8 cellular contexts compared by ENCODE assay signal in genomic region chr4:100421356-100421978, GRCh38.
A peak's percentile ranks its signal among the peaks of the same experiment; 100 is the strongest.
DNase-seq lines count a peak whose midpoint lies in the region; ATAC-seq, FAIRE-seq and TF ChIP-seq lines count a peak whose summit lies in the region.

No MANE protein-coding gene starts in this region.

- H2AFZ ChIP-seq in mammary epithelial cell (ENCODE audit: low read depth, low read length), result peak overlapping the region; percentile 10
- no peak overlapping the region for H2AFZ ChIP-seq in mesenchymal stem cell (ENCODE audit: low read depth, low read length)

- H3K36me3 ChIP-seq in mammary epithelial cell (ENCODE audit: insufficient read depth, low read length), result no peaks in the 10 kb centered on the region
- no peaks in the 10 kb centered on the region for H3K36me3 ChIP-seq in mesenchymal stem cell (ENCODE audit: control insufficient read depth in 1 of 2, insufficient read depth in 2 of 2, low read depth in 1 of 2, low read length in 2 of 2)

- no TSS peak for BruUV-seq in mammary epithelial cell (replicated peaks; lab: Mats Ljungman, UMichigan)

- H3K79me1 ChIP-seq in mesenchymal stem cell (replicated peaks; ENCODE audit: low read length, poor library complexity, severe bottlenecking), result no peaks in the 10 kb centered on the region

- H2BK5ac ChIP-seq in mesenchymal stem cell (ENCODE audit: low read depth, low read length, poor library complexity, severe bottlenecking), result no peak overlapping the region

- dilution Hi-C loops in mammary epithelial cell (cut with HindIII; ENCODE audit: low sequenced_read_pairs), result no loop called here

- H3K4me2 ChIP-seq in mammary epithelial cell (ENCODE audit: insufficient read depth, low read depth, low read length), result peak overlapping the region; percentile 68
- no peak overlapping the region for H3K4me2 ChIP-seq in mesenchymal stem cell (ENCODE audit: low read length, poor library complexity, severe bottlenecking)

- no peak overlapping the region for H2BK15ac ChIP-seq in mesenchymal stem cell (ENCODE audit: low read depth, poor library complexity, severe bottlenecking)

- no peak overlapping the region for H4K8ac ChIP-seq in mesenchymal stem cell (ENCODE audit: low read length)

- H2BK120ac ChIP-seq in mesenchymal stem cell (ENCODE audit: low read depth, low read length), result no peak overlapping the region

- H3K9ac ChIP-seq in mammary epithelial cell (ENCODE audit: insufficient read depth, low read length) (no peak overlapping the region), mesenchymal stem cell (ENCODE audit: low read length) (peak overlapping the region; percentile 90)

- in situ Hi-C loops in mammary epithelial cell (cut with MboI; ENCODE audit: low sequenced_read_pairs in 2 of 2), result no loop called here

- H3K4me3 ChIP-seq in mammary epithelial cell (replicated peaks in 1 of 3; ENCODE audit: insufficient read depth in 1 of 3, low read depth in 2 of 3, low read length in 3 of 3) (no peak overlapping the region), mesenchymal stem cell (ENCODE audit: insufficient read depth in 1 of 2, low read depth in 1 of 2, low read length in 2 of 2) (peak overlapping the region in 1 of 2 experiments; percentile 66)

- H3K18ac ChIP-seq in mesenchymal stem cell (ENCODE audit: low read depth in 1 of 2, low read length in 2 of 2), result no peak overlapping the region

- CTCF ChIA-PET in mammary epithelial cell (lab: Charles Lee; ENCODE audit: low non-redundant PET), result no interaction called here

- TF ChIP-seq CTCF in mammary epithelial cell (conservative IDR thresholded peaks at IDR 0.05 in 1 of 2, IDR thresholded peaks at IDR 0.05 in 1 of 2; ENCODE audit: extremely low read depth in 1 of 2, insufficient read depth in 1 of 2, low read depth in 1 of 2, low read length in 2 of 2), result peak; percentile 58 to 67

- no peaks in the 10 kb centered on the region for H3K79me2 ChIP-seq in mammary epithelial cell (ENCODE audit: insufficient read depth, low read length)

- no peaks in the 10 kb centered on the region for H3K27me3 ChIP-seq in mammary epithelial cell (ENCODE audit: insufficient read depth, low read length)
- H3K27me3 ChIP-seq in mesenchymal stem cell (ENCODE audit: control insufficient read depth in 1 of 2, insufficient read depth in 1 of 2, low read length in 2 of 2), result no peaks in the 10 kb centered on the region

- 29% methylated on average over 3 of the region's 3 CpGs for WGBS in mammary epithelial cell (ENCODE audit: low coverage, missing lambda C conversion rate)
- WGBS in mesenchymal stem cell, result 100% methylated on average over 1 of the region's 3 CpGs

- H3K9me3 ChIP-seq in mammary epithelial cell (replicated peaks; ENCODE audit: insufficient read depth, low read length) (no peaks in the 10 kb centered on the region), mesenchymal stem cell (ENCODE audit: control insufficient read depth, low read length) (no peaks in the 10 kb centered on the region)

- H3K4me1 ChIP-seq in mammary epithelial cell (ENCODE audit: insufficient read depth, low read length) (peaks cover 8% of the 10 kb centered on the region), mesenchymal stem cell (ENCODE audit: control insufficient read depth, insufficient read depth, low read depth, low read length) (no peaks in the 10 kb centered on the region)

- no peak overlapping the region for H3K4ac ChIP-seq in mesenchymal stem cell (ENCODE audit: low read depth in 1 of 2, low read length in 2 of 2)

- no peak overlapping the region for H4K91ac ChIP-seq in mesenchymal stem cell (ENCODE audit: low read length)

- FAIRE-seq in GM12891 (lab: Jason Lieb, UNC), result no peak

- no peak for ATAC-seq in activated CD4-positive, CD25-positive, alpha-beta regulatory T cell treated with anti-CD3 and anti-CD28 coated beads, Interleukin-2, amount 50 U/mL, for 24 hours
- no peak for ATAC-seq in GM21381 (IDR thresholded peaks at IDR 0.05; ENCODE audit: unreplicated experiment)

- DNase-seq in GDM1 (lab: John Stamatoyannopoulos, UW) (peak; percentile 8), NCI-H1694 treated with DMSO at 0.1 percent for 48 hours (lab: John Stamatoyannopoulos, UW) (peak; percentile 40), mammary epithelial cell (peak; percentile 30), mesenchymal stem cell (peak; percentile 50), GM12891 (ENCODE audit: insufficient read length, low spot score) (no peak), HPDE6-E6E7 (ENCODE audit: extremely low spot score) (no peak)

- no peak overlapping the region for H2AK5ac ChIP-seq in mesenchymal stem cell (ENCODE audit: low read length, severe bottlenecking)

- no peak for TF ChIP-seq POLR2A in GM12891 (IDR thresholded peaks at IDR 0.05; ENCODE audit: low read depth, low read length)

- H4K20me1 ChIP-seq in mammary epithelial cell (ENCODE audit: insufficient read depth, low read length), result no peaks in the 10 kb centered on the region

- intact Hi-C loops in mammary epithelial cell (cut with micrococcal nuclease), result loop anchor here (1.0 to 10.0 kb wide), 6 partner anchors 111 to 1309 kb away; no protein-coding TSS in a partner anchor

- no peak overlapping the region for H3K23ac ChIP-seq in mesenchymal stem cell (ENCODE audit: low read length in 2 of 2)

- no peak overlapping the region for H3K14ac ChIP-seq in mesenchymal stem cell (ENCODE audit: low read length in 2 of 2)

- no peak overlapping the region for H2BK12ac ChIP-seq in mesenchymal stem cell (ENCODE audit: low read length in 2 of 2)

- no peak overlapping the region for H3K27ac ChIP-seq in mammary epithelial cell (ENCODE audit: insufficient read depth, low read depth, low read length)
- H3K27ac ChIP-seq in mesenchymal stem cell (ENCODE audit: low read length, poor library complexity, severe bottlenecking), result no peak overlapping the region

TF ChIP-seq in GM12891, 5 proteins besides CTCF, POLR2A, EP300 and RAD21:
- TF ChIP-seq POLR2AphosphoS5 (IDR thresholded peaks at IDR 0.05; ENCODE audit: low read depth, low read length) (no peak), SPI1 (IDR thresholded peaks at IDR 0.05; ENCODE audit: low read depth, low read length) (no peak), POU2F2 (IDR thresholded peaks at IDR 0.05; ENCODE audit: low read depth, low read length) (no peak), TAF1 (IDR thresholded peaks at IDR 0.05; ENCODE audit: low read depth, low read length) (no peak), PAX5 (IDR thresholded peaks at IDR 0.05; ENCODE audit: insufficient read depth, low read length, severe bottlenecking) (no peak)

Comparison
In these comparisons a context has a peak if more than half of its experiments do, and no peak if none do; other contexts are left out.
1. DNase-seq: peak in GDM1 (single experiment), NCI-H1694 treated with DMSO at 0.1 percent for 48 hours (single experiment), mammary epithelial cell (single experiment) and mesenchymal stem cell (single experiment); none in GM12891 (single experiment) and HPDE6-E6E7 (single experiment).